In the genomic region with DNA sequence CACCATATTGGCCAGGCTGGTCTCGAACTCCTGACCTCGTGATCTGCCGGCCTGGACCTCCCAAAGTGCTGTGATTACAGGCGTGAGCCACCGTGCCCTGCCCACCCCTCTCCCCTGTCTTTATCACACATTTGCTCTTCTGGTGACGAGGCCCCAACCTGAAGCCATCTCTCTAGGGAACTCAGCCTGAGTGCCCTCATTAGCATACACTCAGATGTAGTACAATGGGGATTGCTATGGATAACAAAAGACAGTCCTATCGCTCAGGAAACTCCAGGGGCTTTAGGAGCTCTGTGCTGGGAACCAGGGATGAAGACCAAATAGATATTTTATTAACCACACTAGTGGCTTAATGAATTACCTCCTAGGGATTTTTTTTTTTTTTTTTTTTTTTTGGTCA, we compare ENCODE assay signal across 20 cellular contexts.
"Had no signal": no experiment of that assay in that cellular context is flagged by ENCODE, and none has a peak within 500 bp of the region (broad histone marks: within the 10 kb centered on the region; RNA-seq: fewer than 3 reads in every experiment).

No MANE protein-coding gene starts in this region.

- H3K4me1 Mint-ChIP-seq: activated B cell treated with CpG ODN at 0.5 μM for 24 hours, nephron had no signal

- H3K27me3 Mint-ChIP-seq: activated B cell treated with CpG ODN at 0.5 μM for 24 hours, type B pancreatic cell had no signal

- H3K4me1 ChIP-seq: colonic mucosa had no signal

- H3K36me3 ChIP-seq: cardiac muscle cell, colonic mucosa, esophagus muscularis mucosa had no signal

- H3K27ac Mint-ChIP-seq: activated B cell treated with CpG ODN at 0.5 μM for 24 hours; activated CD8-positive, alpha-beta T cell treated with anti-CD3 and anti-CD28 coated beads, Interleukin-2, amount 10 ng/mL, durations not matched to agents 7 days and 5 days; activated naive CD4-positive, alpha-beta T cell treated with anti-CD3 and anti-CD28 coated beads, Interleukin-2, amount 50 U/mL, for 72 hours; activated T-cell treated with anti-CD3 and anti-CD28 coated beads, Interleukin-2, amount 50 U/mL, for 72 hours; nephron; type B pancreatic cell had no signal

- H3K4me3 Mint-ChIP-seq: activated B cell treated with CpG ODN at 0.5 μM for 24 hours; activated CD8-positive, alpha-beta T cell treated with anti-CD3 and anti-CD28 coated beads, Interleukin-2, amount 10 ng/mL, durations not matched to agents 7 days and 5 days; activated T-cell treated with anti-CD3 and anti-CD28 coated beads, Interleukin-2, amount 50 U/mL, for 72 hours; nephron; type B pancreatic cell had no signal

- DNase-seq: activated B cell treated with CpG ODN at 0.5 μM for 24 hours; activated CD4-positive, alpha-beta T cell treated with anti-CD3 and anti-CD28 coated beads for 48 hours; activated CD8-positive, alpha-beta memory T cell treated with anti-CD3 and anti-CD28 coated beads, Interleukin-2, amount 50 U/mL, for 4 hours; activated CD8-positive, alpha-beta T cell treated with anti-CD3 and anti-CD28 coated beads, Interleukin-2, amount 10 ng/mL, durations not matched to agents 7 days and 5 days; activated gamma-delta T cell; activated T-cell treated with anti-CD3 and anti-CD28 coated beads, Interleukin-2, amount 50 U/mL, for 72 hours; colonic mucosa; immature natural killer cell; nucleus accumbens; stimulated activated CD4-positive, alpha-beta T cell treated with anti-CD3 and anti-CD28 coated beads, Interleukin-15, amount 100 ng/mL, for 24 hours; stimulated activated CD4-positive, alpha-beta T cell treated with anti-CD3 and anti-CD28 coated beads, Interleukin-4, amount 100 ng/mL, for 24 hours; stimulated activated naive CD8-positive, alpha-beta T cell treated with anti-CD3 and anti-CD28 coated beads, Interleukin-15, Interleukin-2, amounts not matched to agents 100 U/mL and 50 U/mL, for 24 hours; T-helper 2 cell had no signal

- H3K27ac ChIP-seq: cardiac muscle cell, colonic mucosa, esophagus muscularis mucosa, hepatocyte, skin epidermis had no signal

- H3K9me3 ChIP-seq: colonic mucosa, esophagus muscularis mucosa had no signal

- H3K4me3 ChIP-seq: cardiac muscle cell, colonic mucosa, esophagus muscularis mucosa, hepatocyte, skin epidermis had no signal

- H3K9me3 Mint-ChIP-seq: activated B cell treated with CpG ODN at 0.5 μM for 24 hours; activated T-cell treated with anti-CD3 and anti-CD28 coated beads, Interleukin-2, amount 50 U/mL, for 72 hours; immature natural killer cell; type B pancreatic cell had no signal

- H3K27me3 ChIP-seq: cardiac muscle cell, colonic mucosa, esophagus muscularis mucosa, hepatocyte had no signal
